14 cellular contexts compared by ENCODE assay signal in genomic region chr21:45228656-45229240, GRCh38. TPM values are rescaled to one million over a fixed set of nuclear protein-coding genes. Genes with fewer than 3 reads are reported as not detected.
DNase-seq lines count a peak whose midpoint lies in the region; ATAC-seq, FAIRE-seq and TF ChIP-seq lines count a peak whose summit lies in the region.
"Had no signal": no experiment of that assay in that cellular context is flagged by ENCODE, and none has a peak within 500 bp of the region (broad histone marks: within the 10 kb centered on the region; RNA-seq: fewer than 3 reads in every experiment).

No MANE protein-coding gene starts in this region.

- H3K27ac ChIP-seq in A549 = 0 out of 6 replicates have a peak overlapping the region, but pooled peaks of 1 of the 2 experiments have one; percentile 20
- H3K27ac ChIP-seq in SJCRH30 = peak overlapping the region; percentile 28
- H3K27ac ChIP-seq in mesenchymal stem cell (ENCODE audit: low read length, poor library complexity, severe bottlenecking) = peak overlapping the region; percentile 92
- H3K27ac ChIP-seq in adrenal gland = no peak overlapping the region
- no peak overlapping the region for H3K27ac ChIP-seq in heart left ventricle
- H3K27ac ChIP-seq: neutrophil, thoracic aorta had no signal

- H2BK120ac ChIP-seq in mesenchymal stem cell (ENCODE audit: low read depth, low read length) = no peak overlapping the region

- H2BK12ac ChIP-seq in mesenchymal stem cell (ENCODE audit: low read length in 2 of 2) = peak overlapping the region in 1 of 2 experiments; percentile 54

- H3K4me3 ChIP-seq in A549 (no peak overlapping the region), SJCRH30 (no peak overlapping the region), mesenchymal stem cell (ENCODE audit: insufficient read depth in 1 of 2, low read depth in 1 of 2, low read length in 2 of 2) (no peak overlapping the region), adrenal gland (no peak overlapping the region), heart left ventricle (no peak overlapping the region)
- H3K4me3 ChIP-seq: mucosa of descending colon, thoracic aorta had no signal

- no peak overlapping the region for H4K91ac ChIP-seq in mesenchymal stem cell (ENCODE audit: low read length)

- CTCF ChIA-PET in A549 (lab: Yijun Ruan, JAX) = interaction anchor here (1.6 kb wide), 1 partner anchor 18 kb away, joined by 3 read pairs; no protein-coding TSS in a partner anchor

- no peak for TF ChIP-seq POLR2A in A549 (IDR thresholded peaks at IDR 0.05; ENCODE audit: low read length)
- TF ChIP-seq POLR2A in adrenal gland (IDR thresholded peaks at IDR 0.05) = no peak
- no peak for TF ChIP-seq POLR2A in heart left ventricle (IDR thresholded peaks at IDR 0.05)

- no peak overlapping the region for H2BK15ac ChIP-seq in mesenchymal stem cell (ENCODE audit: low read depth, poor library complexity, severe bottlenecking)

- TF ChIP-seq EP300 in A549 (IDR thresholded peaks at IDR 0.05) = no peak

- no peak for TF ChIP-seq RAD21 in A549 (conservative IDR thresholded peaks at IDR 0.05 in 1 of 2, IDR thresholded peaks at IDR 0.05 in 1 of 2)

- peak overlapping the region in 1 of 2 experiments; percentile 65 for H3K23ac ChIP-seq in mesenchymal stem cell (ENCODE audit: low read length in 2 of 2)

- H3K4me1 ChIP-seq in A549 (peaks cover 11% of the 10 kb centered on the region), SJCRH30 (peaks cover 10% of the 10 kb centered on the region; the same call in 1 of the 2 replicates), mesenchymal stem cell (ENCODE audit: control insufficient read depth, insufficient read depth, low read depth, low read length) (peaks cover 23% of the 10 kb centered on the region), adrenal gland (replicated peaks in 1 of 2) (no peaks in the 10 kb centered on the region), heart left ventricle (peaks cover 0 to 5% (median 0%) of the 10 kb centered on the region in 12 donors)

- H4K8ac ChIP-seq in mesenchymal stem cell (ENCODE audit: low read length) = peak overlapping the region; percentile 35

- no peak for FAIRE-seq in A549 (lab: Jason Lieb, UNC)

- intact Hi-C loops in adrenal gland (cut with DNase I) = no loop called here
- intact Hi-C loops in heart left ventricle (cut with DNase I) = no loop called here

- POLR2A ChIA-PET in A549 (lab: Yijun Ruan, JAX) = no interaction called here

- H3K79me1 ChIP-seq in mesenchymal stem cell (replicated peaks; ENCODE audit: low read length, poor library complexity, severe bottlenecking) = no peaks in the 10 kb centered on the region

- ATAC-seq in A549 (peak in 1 of 2 experiments; percentile 27; a peak in 1 of 6 replicates), heart left ventricle (no peak)
- ATAC-seq: left lobe of liver had no signal

- DNase-seq in A549 (ENCODE audit: low read depth in 1 of 2, low spot score in 1 of 2) (no peak), Daoy (ENCODE audit: low read depth) (peak; percentile 39), SJCRH30 (peak in 1 of 2 experiments; percentile 8), mesenchymal stem cell (no peak), DMS 273 (lab: John Stamatoyannopoulos, UW; ENCODE audit: unreplicated experiment) (no peak), NCI-H2029 treated with DMSO at 0.1 percent for 48 hours (lab: John Stamatoyannopoulos, UW) (no peak), adrenal gland (no peak), heart left ventricle (no peak)
- DNase-seq: NCI-H526, SHP77 had no signal

- TF ChIP-seq CTCF in A549 (IDR thresholded peaks at IDR 0.05) (no peak), adrenal gland (IDR thresholded peaks at IDR 0.05) (no peak), heart left ventricle (IDR thresholded peaks at IDR 0.05) (no peak)

- no peaks in the 10 kb centered on the region for H3K36me3 ChIP-seq in SJCRH30
- peaks cover 0 to 1% of the 10 kb centered on the region in 2 experiments for H3K36me3 ChIP-seq in mesenchymal stem cell (ENCODE audit: control insufficient read depth in 1 of 2, insufficient read depth in 2 of 2, low read depth in 1 of 2, low read length in 2 of 2)
- H3K36me3 ChIP-seq in adrenal gland (replicated peaks in 1 of 2) = no peaks in the 10 kb centered on the region
- peaks cover 0 to 4% (median 2%) of the 10 kb centered on the region in 9 donors for H3K36me3 ChIP-seq in heart left ventricle
- H3K36me3 ChIP-seq: neutrophil had no signal

- H3K9me3 ChIP-seq in A549 (no peaks in the 10 kb centered on the region), SJCRH30 (replicated peaks) (no peaks in the 10 kb centered on the region), mesenchymal stem cell (ENCODE audit: control insufficient read depth, low read length) (no peaks in the 10 kb centered on the region), adrenal gland (replicated peaks in 1 of 3) (no peaks in the 10 kb centered on the region), heart left ventricle (no peaks in the 10 kb centered on the region)
- H3K9me3 ChIP-seq: mucosa of descending colon, neutrophil, thoracic aorta had no signal

- no peak overlapping the region for H2AFZ ChIP-seq in mesenchymal stem cell (ENCODE audit: low read depth, low read length)

- peak overlapping the region in 1 of 2 experiments; percentile 74 for H3K18ac ChIP-seq in mesenchymal stem cell (ENCODE audit: low read depth in 1 of 2, low read length in 2 of 2)

- H3K4me2 ChIP-seq in A549 (peak overlapping the region; percentile 21), mesenchymal stem cell (ENCODE audit: low read length, poor library complexity, severe bottlenecking) (no peak overlapping the region)

- no peak overlapping the region for H3K14ac ChIP-seq in mesenchymal stem cell (ENCODE audit: low read length in 2 of 2)

- H3K9ac ChIP-seq in mesenchymal stem cell (ENCODE audit: low read length) = no peak overlapping the region

- peak overlapping the region; percentile 4 for H2AK5ac ChIP-seq in mesenchymal stem cell (ENCODE audit: low read length, severe bottlenecking)

- no peak overlapping the region for H2BK5ac ChIP-seq in mesenchymal stem cell (ENCODE audit: low read depth, low read length, poor library complexity, severe bottlenecking)

- H3K27me3 ChIP-seq in SJCRH30 = no peaks in the 10 kb centered on the region
- peaks cover 0 to 58% of the 10 kb centered on the region in 2 experiments for H3K27me3 ChIP-seq in mesenchymal stem cell (ENCODE audit: control insufficient read depth in 1 of 2, insufficient read depth in 1 of 2, low read length in 2 of 2)
- no peaks in the 10 kb centered on the region for H3K27me3 ChIP-seq in adrenal gland
- peaks cover 0 to 13% (median 0%) of the 10 kb centered on the region in 9 donors for H3K27me3 ChIP-seq in heart left ventricle

- WGBS in A549 (ENCODE audit: missing lambda C conversion rate) = 84% methylated on average over 2 of the region's 3 CpGs
- WGBS in mesenchymal stem cell = 89% methylated on average over 2 of the region's 3 CpGs
- 83 to 92% (median 85%) methylated on average over 3 of the region's 3 CpGs for WGBS in adrenal gland, 4 donors
- 83 to 88% (median 87%) methylated on average over 3 of the region's 3 CpGs for WGBS in heart left ventricle, 4 donors

- no peak overlapping the region for H3K4ac ChIP-seq in mesenchymal stem cell (ENCODE audit: low read depth in 1 of 2, low read length in 2 of 2)

TF ChIP-seq in A549, 52 proteins besides CTCF, POLR2A, EP300 and RAD21:
- TF ChIP-seq KDM5A (IDR thresholded peaks at IDR 0.05) (no peak), RCOR1 (IDR thresholded peaks at IDR 0.05; ENCODE audit: low read depth, low read length) (no peak), MAZ (IDR thresholded peaks at IDR 0.05; ENCODE audit: borderline replicate concordance, low read depth, low read length) (no peak), ESRRA (IDR thresholded peaks at IDR 0.05; ENCODE audit: borderline replicate concordance, low read length) (no peak), NPAS2 (CRISPR knock-in tag; IDR thresholded peaks at IDR 0.05; ENCODE audit: borderline replicate concordance) (no peak), NFE2L2 (conservative IDR thresholded peaks at IDR 0.05; ENCODE audit: low read length) (no peak), SREBF2 (IDR thresholded peaks at IDR 0.05) (no peak), TFCP2L1 (CRISPR knock-in tag; IDR thresholded peaks at IDR 0.05) (no peak), HOXB13 (CRISPR knock-in tag; IDR thresholded peaks at IDR 0.05; ENCODE audit: low read depth) (no peak)

RNA-seq across cellular contexts. Expression of gene POFUT2, which starts 58.9 kb away (rescaled TPM):
- polyA plus RNA-seq in A549 (2011; rRNA removed) = 10.5 and 10.7 TPM in 2 replicates
- 10.3 and 12.3 TPM in 2 replicates for polyA plus RNA-seq in A549 (2012; cell fraction: cytosol; rRNA removed)
- polyA plus RNA-seq in A549 (2012; cell fraction: nucleus; rRNA removed) = 53.6 and 61.8 TPM in 2 replicates
- 14.7 to 16.6 TPM (median 16.1 TPM) in 3 replicates for polyA plus RNA-seq in A549 (2017; fragmentation: RNase III; extraction: RNeasy Plus Mini Kit Qiagen cat#74134 plus additional on column Dnase treatment)
- polyA minus RNA-seq in A549 (2011; rRNA and poly(A)+ RNA removed) = 6.4 and 11.6 TPM in 2 replicates
- 22.6 and 27.3 TPM in 2 replicates for total RNA-seq in Daoy (2014; rRNA removed; shearing (Covaris generic))
- 15.2 and 16.5 TPM in 2 replicates for total RNA-seq in SJCRH30 (2014; rRNA removed; shearing (Covaris generic))
- polyA plus RNA-seq in mesenchymal stem cell (2013, experiment 1 of 2) = 75.1 TPM
- 76.3 TPM for polyA plus RNA-seq in mesenchymal stem cell (2013, experiment 2 of 2)
- 10 to 100 TPM; 13.1 to 41.1 (median 32.3) TPM for total RNA-seq in adrenal gland
- polyA plus RNA-seq in adrenal gland = 10 to 100 TPM; 33.2 to 68.9 (median 47.6) TPM
- 10 to 100 TPM; 10.8 to 22.0 (median 18.5) TPM for total RNA-seq in heart left ventricle
- 10 to 100 TPM; 14.1 to 25.8 TPM for polyA plus RNA-seq in heart left ventricle

Comparison
In these comparisons a context has a peak if more than half of its experiments do, and no peak if none do; other contexts are left out.
1. H3K27ac ChIP-seq: peak in SJCRH30 (single experiment) and mesenchymal stem cell (single experiment); none in adrenal gland (0 of 5) and heart left ventricle (0 of 12).